8 cellular contexts compared by ENCODE assay signal in the genomic region with DNA sequence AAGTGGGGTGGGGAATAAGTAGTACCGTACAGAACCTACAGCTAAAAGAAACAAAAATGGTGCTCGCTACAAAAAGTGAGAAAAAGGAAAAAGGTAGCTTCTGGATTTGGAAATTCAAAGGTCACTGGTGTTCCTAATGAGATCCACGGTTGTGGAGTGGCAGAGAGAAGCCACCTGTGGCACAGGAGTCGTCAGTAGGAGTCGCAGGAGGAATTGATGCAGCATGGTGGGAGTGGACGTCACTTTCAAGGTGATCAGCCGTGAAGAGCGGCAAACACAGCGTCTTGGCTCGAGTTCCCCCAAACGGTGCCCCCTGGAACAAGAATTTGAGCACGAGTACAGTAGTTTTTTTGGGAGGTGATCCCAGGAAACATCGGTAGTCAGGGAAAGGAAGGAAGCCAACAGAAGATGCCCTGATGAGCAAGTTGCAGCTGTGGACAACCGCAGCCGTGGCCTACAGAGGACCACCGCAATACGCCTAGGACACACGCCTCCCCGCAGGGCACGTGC. TPM values are rescaled to one million over a fixed set of nuclear protein-coding genes. Genes with fewer than 3 reads are reported as not detected.
DNase-seq lines count a peak whose midpoint lies in the region; ATAC-seq and TF ChIP-seq lines count a peak whose summit lies in the region.

No MANE protein-coding gene starts in this region.

- no peak for TF ChIP-seq CTCF in C4-2B (conservative IDR thresholded peaks at IDR 0.05)

- peak overlapping the region; percentile 87 for H3K27ac ChIP-seq in C4-2B
- H3K27ac ChIP-seq in iPS-20b (ENCODE audit: low read length) = no peak overlapping the region

- peak overlapping the region; percentile 92 for H3K4me3 Mint-ChIP-seq in activated T-helper 2 cell treated with anti-CD3 and anti-CD28 coated beads, Interferon-gamma antibody, Interleukin-2, Interleukin-4, amounts not matched to agents 10 μg/mL and 5 μg/mL and 100 μg/mL, durations not matched to agents 14 hours and 24 hours and 36 hours (ENCODE audit: low read depth)
- H3K4me3 Mint-ChIP-seq in stimulated activated effector memory CD8-positive, alpha-beta T cell treated with anti-CD3 and anti-CD28 coated beads, Interleukin-12 subunit alpha, Interleukin-12 subunit beta, amount 100 ng/mL, for 72 hours = peak overlapping the region; percentile 87

- intact Hi-C loops in activated T-helper 2 cell treated with anti-CD3 and anti-CD28 coated beads, Interferon-gamma antibody, Interleukin-2, Interleukin-4, amounts not matched to agents 10 μg/mL and 5 μg/mL and 100 μg/mL, durations not matched to agents 14 hours and 24 hours and 36 hours (cut with micrococcal nuclease) = loop anchor here (1.0 to 10.0 kb wide), 6 partner anchors 62 to 293 kb away; a partner anchor contains a TSS
- intact Hi-C loops in sciatic nerve (cut with DNase I) = no loop called here

- peak overlapping the region; percentile 80 for H3K4me3 ChIP-seq in iPS-20b (ENCODE audit: low read length)

- peaks cover 20% of the 10 kb centered on the region for H3K36me3 Mint-ChIP-seq in activated T-helper 2 cell treated with anti-CD3 and anti-CD28 coated beads, Interferon-gamma antibody, Interleukin-2, Interleukin-4, amounts not matched to agents 10 μg/mL and 5 μg/mL and 100 μg/mL, durations not matched to agents 14 hours and 24 hours and 36 hours (ENCODE audit: low read depth)
- peaks cover 10% of the 10 kb centered on the region for H3K36me3 Mint-ChIP-seq in stimulated activated effector memory CD8-positive, alpha-beta T cell treated with anti-CD3 and anti-CD28 coated beads, Interleukin-12 subunit alpha, Interleukin-12 subunit beta, amount 100 ng/mL, for 72 hours

- peaks cover 7% of the 10 kb centered on the region; the same call in 1 of the 2 replicates for H3K4me1 ChIP-seq in iPS-20b (ENCODE audit: insufficient read depth, low read length)

- no peak for ATAC-seq in stimulated activated effector memory CD8-positive, alpha-beta T cell treated with anti-CD3 and anti-CD28 coated beads, Interleukin-12 subunit alpha, Interleukin-12 subunit beta, amount 100 ng/mL, for 72 hours
- ATAC-seq in sciatic nerve = no peak
- ATAC-seq in HG03432 (IDR thresholded peaks at IDR 0.05; ENCODE audit: unreplicated experiment) = no peak

- H3K9ac ChIP-seq in iPS-20b (ENCODE audit: low read depth, low read length) = peak overlapping the region; percentile 86; the same call in 1 of the 2 replicates

- DNase-seq in HuH-7.5 (ENCODE audit: low spot score) (peak; percentile 63), sciatic nerve (ENCODE audit: low spot score) (no peak), SKM-1 treated with dmso at 0.1 percent for 144 hours (lab: John Stamatoyannopoulos, UW; ENCODE audit: unreplicated experiment) (no peak)
- DNase-seq in activated T-helper 2 cell treated with anti-CD3 and anti-CD28 coated beads, Interferon-gamma antibody, Interleukin-2, Interleukin-4, amounts not matched to agents 10 μg/mL and 5 μg/mL and 100 μg/mL, durations not matched to agents 14 hours and 24 hours and 36 hours (ENCODE audit: low spot score) = no peak
- DNase-seq in stimulated activated effector memory CD8-positive, alpha-beta T cell treated with anti-CD3 and anti-CD28 coated beads, Interleukin-12 subunit alpha, Interleukin-12 subunit beta, amount 100 ng/mL, for 72 hours (ENCODE audit: low spot score in 2 of 2) = no peak

- H3K9me3 ChIP-seq in iPS-20b (ENCODE audit: insufficient read depth, low read depth, low read length) = no peaks in the 10 kb centered on the region

- peak overlapping the region; percentile 72 for H3K27ac Mint-ChIP-seq in activated T-helper 2 cell treated with anti-CD3 and anti-CD28 coated beads, Interferon-gamma antibody, Interleukin-2, Interleukin-4, amounts not matched to agents 10 μg/mL and 5 μg/mL and 100 μg/mL, durations not matched to agents 14 hours and 24 hours and 36 hours
- peak overlapping the region; percentile 74 for H3K27ac Mint-ChIP-seq in stimulated activated effector memory CD8-positive, alpha-beta T cell treated with anti-CD3 and anti-CD28 coated beads, Interleukin-12 subunit alpha, Interleukin-12 subunit beta, amount 100 ng/mL, for 72 hours

- peaks cover 21% of the 10 kb centered on the region for H3K4me1 Mint-ChIP-seq in activated T-helper 2 cell treated with anti-CD3 and anti-CD28 coated beads, Interferon-gamma antibody, Interleukin-2, Interleukin-4, amounts not matched to agents 10 μg/mL and 5 μg/mL and 100 μg/mL, durations not matched to agents 14 hours and 24 hours and 36 hours (ENCODE audit: low read depth)
- H3K4me1 Mint-ChIP-seq in stimulated activated effector memory CD8-positive, alpha-beta T cell treated with anti-CD3 and anti-CD28 coated beads, Interleukin-12 subunit alpha, Interleukin-12 subunit beta, amount 100 ng/mL, for 72 hours = peaks cover 27% of the 10 kb centered on the region

- no peaks in the 10 kb centered on the region for H3K9me3 Mint-ChIP-seq in activated T-helper 2 cell treated with anti-CD3 and anti-CD28 coated beads, Interferon-gamma antibody, Interleukin-2, Interleukin-4, amounts not matched to agents 10 μg/mL and 5 μg/mL and 100 μg/mL, durations not matched to agents 14 hours and 24 hours and 36 hours
- no peaks in the 10 kb centered on the region for H3K9me3 Mint-ChIP-seq in stimulated activated effector memory CD8-positive, alpha-beta T cell treated with anti-CD3 and anti-CD28 coated beads, Interleukin-12 subunit alpha, Interleukin-12 subunit beta, amount 100 ng/mL, for 72 hours

- peaks cover 5% of the 10 kb centered on the region for H3K36me3 ChIP-seq in iPS-20b (ENCODE audit: insufficient read depth, low read depth, low read length)

- H3K27me3 ChIP-seq in iPS-20b (ENCODE audit: insufficient read depth, low read length) = peaks cover 26% of the 10 kb centered on the region

- no peaks in the 10 kb centered on the region for H3K27me3 Mint-ChIP-seq in activated T-helper 2 cell treated with anti-CD3 and anti-CD28 coated beads, Interferon-gamma antibody, Interleukin-2, Interleukin-4, amounts not matched to agents 10 μg/mL and 5 μg/mL and 100 μg/mL, durations not matched to agents 14 hours and 24 hours and 36 hours (ENCODE audit: low read depth)

RNA-seq across cellular contexts. Expression of a gene that starts 1.4 kb away (rescaled TPM):
- total RNA-seq in activated T-helper 2 cell treated with anti-CD3 and anti-CD28 coated beads, Interferon-gamma antibody, Interleukin-2, Interleukin-4, amounts not matched to agents 10 μg/mL and 5 μg/mL and 100 μg/mL, durations not matched to agents 14 hours and 24 hours and 36 hours = 48.2 and 50.1 TPM in 2 replicates
- 36.7 TPM for total RNA-seq in sciatic nerve

RNA-seq across cellular contexts. Expression of a gene that starts 47.1 kb away (rescaled TPM):
- total RNA-seq in activated T-helper 2 cell treated with anti-CD3 and anti-CD28 coated beads, Interferon-gamma antibody, Interleukin-2, Interleukin-4, amounts not matched to agents 10 μg/mL and 5 μg/mL and 100 μg/mL, durations not matched to agents 14 hours and 24 hours and 36 hours = 15.5 and 16.1 TPM in 2 replicates
- total RNA-seq in sciatic nerve = 36.2 TPM
